Comparison of ENCODE assay signal across 17 cellular contexts in the genomic region with DNA sequence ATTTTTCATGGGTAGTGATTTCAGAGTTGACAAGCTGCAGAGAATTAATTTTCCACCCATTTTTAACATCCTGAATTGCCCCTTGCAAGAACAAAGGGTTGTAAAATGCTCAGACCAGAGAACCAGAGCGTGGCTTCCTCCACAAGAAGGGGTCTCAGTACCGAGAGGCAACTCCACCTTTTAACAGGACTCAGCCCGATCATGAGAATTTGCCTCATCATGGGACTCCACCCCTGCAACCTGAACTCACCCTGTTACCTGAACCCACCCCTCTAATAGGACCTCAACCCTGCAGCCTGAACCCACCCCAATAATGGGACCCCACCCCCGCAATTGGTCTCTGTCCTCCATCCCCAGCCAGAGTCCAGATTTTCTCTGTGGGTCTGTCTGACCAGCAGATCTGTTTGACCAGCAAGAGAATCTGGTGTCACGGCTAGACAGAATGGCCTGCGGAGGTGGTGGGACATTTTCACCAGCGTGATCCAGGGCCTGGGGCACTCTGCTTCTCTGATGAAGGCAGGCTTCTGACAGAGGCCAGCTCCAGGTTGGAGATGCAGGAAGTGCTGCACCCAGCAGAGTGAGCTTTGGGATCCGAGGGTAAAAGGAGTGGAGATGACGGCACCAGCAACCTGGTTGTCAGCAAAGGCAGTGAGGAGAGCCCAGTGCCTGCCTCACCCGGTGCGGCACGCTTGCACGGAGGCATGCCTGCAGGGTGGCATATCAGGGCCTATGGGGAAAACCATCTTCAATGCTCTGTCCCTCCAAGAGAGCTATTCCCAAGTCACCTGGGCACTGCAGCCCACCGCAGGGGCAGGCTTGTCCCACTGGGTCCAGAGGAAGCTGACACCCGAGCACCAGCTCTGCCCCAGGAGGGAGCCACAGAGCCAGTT.
"Had no signal": no experiment of that assay in that cellular context is flagged by ENCODE, and none has a peak within 500 bp of the region (broad histone marks: within the 10 kb centered on the region; RNA-seq: fewer than 3 reads in every experiment).

No MANE protein-coding gene starts in this region.

- ATAC-seq: activated naive CD8-positive, alpha-beta T cell treated with anti-CD3 and anti-CD28 coated beads, Interleukin-2, amount 50 U/mL, for 24 hours; naive thymus-derived CD4-positive, alpha-beta T cell had no signal

- H3K4me1 ChIP-seq: left ventricle myocardium inferior had no signal

- H2AFZ ChIP-seq: parathyroid adenoma had no signal

- H3K27ac ChIP-seq: brain microvascular endothelial cell, left ventricle myocardium inferior, parathyroid adenoma, tibial nerve, WERI-Rb-1 had no signal

- DNase-seq: activated CD4-positive, alpha-beta T cell treated with anti-CD3 and anti-CD28 coated beads, Interleukin-2, amount 50 U/mL, for 4 hours; activated naive CD4-positive, alpha-beta T cell treated with Interleukin-2 at 50 U/mL for 16 hours; activated naive CD8-positive, alpha-beta T cell treated with anti-CD3 and anti-CD28 coated beads, Interleukin-2, amount 50 U/mL, for 24 hours; brain microvascular endothelial cell; central memory CD4-positive, alpha-beta T cell; erythroblast; hypothalamus; kidney glomerular epithelial cell; left ventricle myocardium inferior; naive thymus-derived CD4-positive, alpha-beta T cell; stimulated activated CD4-positive, alpha-beta T cell treated with anti-CD3 and anti-CD28 coated beads, Interleukin-2, amount 100 ng/mL, for 24 hours; stimulated activated naive CD4-positive, alpha-beta T cell treated with Interleukin-2 at 50 U/mL for 16 hours; substantia nigra; SW 1271 had no signal

- H3K36me3 ChIP-seq: brain microvascular endothelial cell, left ventricle myocardium inferior, tibial nerve, WERI-Rb-1 had no signal

- H3K9ac ChIP-seq: parathyroid adenoma had no signal

- H3K4me3 ChIP-seq: left ventricle myocardium inferior, tibial nerve had no signal

- H3K27me3 ChIP-seq: brain microvascular endothelial cell, tibial nerve had no signal

- H3K9me3 ChIP-seq: left ventricle myocardium inferior, tibial nerve had no signal
